8 cellular contexts compared by ENCODE assay signal in genomic region chr17:29369831-29370735, GRCh38. TPM values are rescaled to one million over a fixed set of nuclear protein-coding genes. Genes with fewer than 3 reads are reported as not detected.
DNase-seq lines count a peak whose midpoint lies in the region; ATAC-seq, FAIRE-seq and TF ChIP-seq lines count a peak whose summit lies in the region.

No MANE protein-coding gene starts in this region.

- no peaks in the 10 kb centered on the region for H3K27me3 ChIP-seq in CD8-positive, alpha-beta memory T cell (ENCODE audit: insufficient read depth, low read length, poor library complexity, severe bottlenecking)
- no peaks in the 10 kb centered on the region for H3K27me3 ChIP-seq in small intestine (ENCODE audit: control insufficient read depth in 2 of 2, insufficient read depth in 2 of 2, low read length in 2 of 2)

- DNase-seq in CD8-positive, alpha-beta memory T cell, result peak; percentile 15 to 72 (median 56)
- DNase-seq in HFFc6, result peak; percentile 82
- peak; percentile 42 for DNase-seq in NCI-H2196 (lab: John Stamatoyannopoulos, UW; ENCODE audit: unreplicated experiment)
- peak; percentile 87 to 90 for DNase-seq in cardiac fibroblast (ENCODE audit: low read depth in 2 of 2)
- peak; percentile 90 for DNase-seq in inferior parietal cortex (ENCODE audit: extremely low spot score)
- DNase-seq in small intestine, result peak; percentile 80

- H3K36me3 ChIP-seq in CD8-positive, alpha-beta memory T cell (ENCODE audit: insufficient read depth, low read length), result no peaks in the 10 kb centered on the region
- no peaks in the 10 kb centered on the region for H3K36me3 ChIP-seq in small intestine (ENCODE audit: control insufficient read depth in 2 of 2, insufficient read depth in 2 of 2, low read length in 2 of 2)

- POLR2A ChIA-PET in CD8-positive, alpha-beta memory T cell (lab: Charles Lee), result interaction anchor here (0.8 to 1.3 kb wide), 4 partner anchors 17 to 247 kb away, joined by 3 to 6 read pairs (median 4); partner anchors contain the start of gene NUFIP2

- H3K4me3 Mint-ChIP-seq in CD8-positive, alpha-beta memory T cell, result no peak overlapping the region
- no peak overlapping the region for H3K4me3 Mint-ChIP-seq in HFFc6

- FAIRE-seq in small intestine (lab: Jason Lieb, UNC), result no peak

- no peaks in the 10 kb centered on the region for H3K9me3 ChIP-seq in CD8-positive, alpha-beta memory T cell (ENCODE audit: low read length)
- H3K9me3 ChIP-seq in small intestine (ENCODE audit: control insufficient read depth, low read depth), result no peaks in the 10 kb centered on the region

- WGBS in small intestine, 3 donors, result 22 to 23% (median 23%) methylated on average over 7 of the region's 7 CpGs

- H3K27ac ChIP-seq in CD8-positive, alpha-beta memory T cell (ENCODE audit: low read depth, low read length), result no peak overlapping the region
- H3K27ac ChIP-seq in VCaP (peak overlapping the region; percentile 11), small intestine (ENCODE audit: low read depth in 1 of 2, low read length in 1 of 2) (peak overlapping the region in 1 of 2 donors; percentile 16)

- peaks cover 0 to 3% of the 10 kb centered on the region in 2 donors for H3K27me3 Mint-ChIP-seq in CD8-positive, alpha-beta memory T cell
- peaks cover 6% of the 10 kb centered on the region for H3K27me3 Mint-ChIP-seq in HFFc6 (ENCODE audit: insufficient read depth)

- CTCF ChIA-PET in CD8-positive, alpha-beta memory T cell (lab: Charles Lee), result interaction anchor here (0.8 to 3.4 kb wide), 49 partner anchors 9 to 561 kb away, joined by 3 to 46 read pairs (median 4); partner anchors contain the start of genes ANKRD13B, NUFIP2, TAOK1 and TP53I13

- H3K27ac Mint-ChIP-seq in CD8-positive, alpha-beta memory T cell, result no peak overlapping the region
- no peak overlapping the region for H3K27ac Mint-ChIP-seq in HFFc6

- TF ChIP-seq CTCF in HFFc6 (IDR thresholded peaks at IDR 0.05) (peak; percentile 88), VCaP (conservative IDR thresholded peaks at IDR 0.05) (peak; percentile 97), cardiac fibroblast (IDR thresholded peaks at IDR 0.05; ENCODE audit: low read depth, low read length) (peak; percentile 67)

- no peak for ATAC-seq in HG03520 (IDR thresholded peaks at IDR 0.05; ENCODE audit: unreplicated experiment)

- H3K4me3 ChIP-seq in CD8-positive, alpha-beta memory T cell (ENCODE audit: low read length), result peak overlapping the region; percentile 29
- peak overlapping the region in 1 of 2 donors; percentile 15 for H3K4me3 ChIP-seq in cardiac fibroblast (replicated peaks in 1 of 2; ENCODE audit: low read depth in 2 of 2, low read length in 2 of 2)
- no peak overlapping the region for H3K4me3 ChIP-seq in small intestine (ENCODE audit: low read depth in 1 of 2, low read length in 2 of 2)

- no peaks in the 10 kb centered on the region for H3K4me1 ChIP-seq in CD8-positive, alpha-beta memory T cell (ENCODE audit: insufficient read depth, low read length)
- H3K4me1 ChIP-seq in small intestine (ENCODE audit: control insufficient read depth in 2 of 2, insufficient read depth in 1 of 2, low read depth in 1 of 2, low read length in 1 of 2), result no peaks in the 10 kb centered on the region

- H3K9me3 Mint-ChIP-seq in CD8-positive, alpha-beta memory T cell, result no peaks in the 10 kb centered on the region
- H3K9me3 Mint-ChIP-seq in HFFc6, result no peaks in the 10 kb centered on the region

- H3K36me3 Mint-ChIP-seq in CD8-positive, alpha-beta memory T cell, result no peaks in the 10 kb centered on the region
- H3K36me3 Mint-ChIP-seq in HFFc6 (ENCODE audit: low read depth), result no peaks in the 10 kb centered on the region

- no peaks in the 10 kb centered on the region for H3K4me1 Mint-ChIP-seq in CD8-positive, alpha-beta memory T cell
- H3K4me1 Mint-ChIP-seq in HFFc6 (ENCODE audit: low read depth), result peaks cover 8% of the 10 kb centered on the region

RNA-seq across cellular contexts. Expression of gene TAOK1, which starts 20.1 kb away (rescaled TPM):
- 10 to 100 TPM; 41.9 to 42.1 TPM for total RNA-seq in CD8-positive, alpha-beta memory T cell
- polyA plus RNA-seq in CD8-positive, alpha-beta memory T cell, result 3.8 TPM
- total RNA-seq in HFFc6 (2021; fragmentation: NEBNext Ultra II Directional; extraction: Animal tissue kit (Norgen Biotek cat#: 25700)), result 10 to 100 TPM; 72.0 to 82.6 (median 75.1) TPM
- polyA plus RNA-seq in small intestine, result 1 to 10 TPM; 4.1 to 7.4 (median 4.5) TPM
